ENCODE assay signal across 8 cellular contexts in genomic region chr17:77385750-77386501, GRCh38.
DNase-seq lines count a peak whose midpoint lies in the region; ATAC-seq, FAIRE-seq and TF ChIP-seq lines count a peak whose summit lies in the region.
"Had no signal": no experiment of that assay in that cellular context is flagged by ENCODE, and none has a peak within 500 bp of the region (broad histone marks: within the 10 kb centered on the region; RNA-seq: fewer than 3 reads in every experiment).

No MANE protein-coding gene starts in this region.

- no peak for TF ChIP-seq CTCF in Loucy (conservative IDR thresholded peaks at IDR 0.05; ENCODE audit: low read length)
- TF ChIP-seq CTCF in brain (conservative IDR thresholded peaks at IDR 0.05), result no peak
- TF ChIP-seq CTCF in HepG2 (CRISPR knock-in tag; IDR thresholded peaks at IDR 0.05), result no peak
- TF ChIP-seq CTCF in stomach (IDR thresholded peaks at IDR 0.05), result no peak
- TF ChIP-seq CTCF in Calu3 (IDR thresholded peaks at IDR 0.05; ENCODE audit: unreplicated experiment), result no peak

- peaks cover 83% of the 10 kb centered on the region for H3K4me1 ChIP-seq in Loucy (ENCODE audit: insufficient read depth, low read length, poor library complexity, severe bottlenecking)
- H3K4me1 ChIP-seq in HepG2 (ENCODE audit: insufficient read depth, low read length), result peaks cover 100% of the 10 kb centered on the region
- H3K4me1 ChIP-seq in stomach, result peaks cover 90 to 98% (median 95%) of the 10 kb centered on the region in 4 donors
- H3K4me1 ChIP-seq in SJCRH30, result peaks cover 75% of the 10 kb centered on the region

- H2AFZ ChIP-seq in Loucy (ENCODE audit: low read length) (no peak overlapping the region), HepG2 (ENCODE audit: low read length) (no peak overlapping the region)

- ATAC-seq in HepG2, result peak; percentile 3

- H3K27ac Mint-ChIP-seq in brain, result peak overlapping the region; percentile 39 to 86 (median 67)
- no peak overlapping the region for H3K27ac Mint-ChIP-seq in Calu3 (ENCODE audit: unreplicated experiment)

- 73% methylated on average over 11 of the region's 16 CpGs for WGBS in HepG2 (ENCODE audit: low lambda C conversion rate)
- 51 to 61% (median 58%) methylated on average over 14 to 16 of the region's 16 CpGs for WGBS in stomach, 5 donors

- intact Hi-C loops in HepG2 (cut with micrococcal nuclease; ENCODE audit: unreplicated experiment), result no loop called here
- intact Hi-C loops in stomach (cut with DNase I; ENCODE audit: low total_unique reads), result no loop called here
- intact Hi-C loops in Calu3 (cut with micrococcal nuclease; ENCODE audit: unreplicated experiment), result no loop called here

- H3K9me3 ChIP-seq in Loucy (ENCODE audit: insufficient read depth, low read depth, low read length) (no peaks in the 10 kb centered on the region), HepG2 (ENCODE audit: low read length) (no peaks in the 10 kb centered on the region), stomach (no peaks in the 10 kb centered on the region), SJCRH30 (replicated peaks) (no peaks in the 10 kb centered on the region)

- peak overlapping the region; percentile 36 for H3K9ac ChIP-seq in Loucy (ENCODE audit: low read depth, low read length, poor library complexity, severe bottlenecking)
- no peak overlapping the region for H3K9ac ChIP-seq in HepG2 (ENCODE audit: insufficient read depth, low read depth, low read length)

- DNase-seq in HepG2 (ENCODE audit: low spot score) (no peak), stomach (no peak), SJCRH30 (no peak), Calu3 (no peak), OCI-M2 (lab: John Stamatoyannopoulos, UW; ENCODE audit: unreplicated experiment) (no peak)
- DNase-seq: NCI-H69 had no signal

- H3K4me3 ChIP-seq in Loucy (ENCODE audit: low read length, poor library complexity, severe bottlenecking), result no peak overlapping the region
- no peak overlapping the region for H3K4me3 ChIP-seq in HepG2 (replicated peaks in 1 of 3; ENCODE audit: insufficient read depth in 1 of 3, low read depth in 2 of 3, low read length in 3 of 3)
- H3K4me3 ChIP-seq in stomach, result no peak overlapping the region
- no peak overlapping the region for H3K4me3 ChIP-seq in SJCRH30

- no peaks in the 10 kb centered on the region for H3K9me3 Mint-ChIP-seq in brain
- no peaks in the 10 kb centered on the region for H3K9me3 Mint-ChIP-seq in Calu3 (ENCODE audit: low read depth, unreplicated experiment)

- H3K27me3 Mint-ChIP-seq in brain (peaks cover 4% of the 10 kb centered on the region), Calu3 (ENCODE audit: unreplicated experiment) (no peaks in the 10 kb centered on the region)

- no peaks in the 10 kb centered on the region for H3K27me3 ChIP-seq in Loucy (ENCODE audit: insufficient read depth, low read length, poor library complexity, severe bottlenecking)
- H3K27me3 ChIP-seq in HepG2 (ENCODE audit: control insufficient read depth in 1 of 2, insufficient read depth in 2 of 2, low read length in 2 of 2), result no peaks in the 10 kb centered on the region
- H3K27me3 ChIP-seq in stomach, result no peaks in the 10 kb centered on the region
- H3K27me3 ChIP-seq in SJCRH30, result no peaks in the 10 kb centered on the region

- H3F3A ChIP-seq in Loucy (ENCODE audit: low read depth), result no peaks in the 10 kb centered on the region

- H3K4me2 ChIP-seq in Loucy (ENCODE audit: low read depth, low read length, poor library complexity, severe bottlenecking) (peak overlapping the region; percentile 57), HepG2 (ENCODE audit: low read depth, low read length) (0 out of 2 replicates have a peak overlapping the region, but pooled peaks have one; percentile 0)

- H4K20me1 ChIP-seq in Loucy (ENCODE audit: insufficient read depth, low read length, poor library complexity, severe bottlenecking), result peaks cover 50% of the 10 kb centered on the region
- H4K20me1 ChIP-seq in HepG2 (ENCODE audit: insufficient read depth, low read length), result peaks cover 82% of the 10 kb centered on the region

- peak overlapping the region; percentile 16 for H3K27ac ChIP-seq in HepG2 (ENCODE audit: extremely low read length, insufficient read depth, low read length)
- H3K27ac ChIP-seq in stomach, result peak overlapping the region; percentile 10 to 98 (median 93)
- H3K27ac ChIP-seq in SJCRH30, result no peak overlapping the region

- CTCF ChIA-PET in HepG2 (lab: Yijun Ruan, JAX; ENCODE audit: low intra/inter-chr PET ratio, low total read pairs), result no interaction called here
- CTCF ChIA-PET in Calu3 (lab: Charles Lee), result no interaction called here

- no peak; the same call in 1 of the 2 replicates for TF ChIP-seq RAD21 in HepG2 (CRISPR knock-in tag; IDR thresholded peaks at IDR 0.05)

- no peak for FAIRE-seq in HepG2 (lab: Jason Lieb, UNC)

- no TSS peak for BruUV-seq in HepG2 (replicated peaks; lab: Mats Ljungman, UMichigan)
- no TSS peak for BruUV-seq in Calu3 (replicated peaks; lab: Mats Ljungman, UMichigan)

- TF ChIP-seq EP300 in HepG2 (IDR thresholded peaks at IDR 0.05; ENCODE audit: low read depth in 2 of 2, low read length in 2 of 2) (no peak), HepG2 (CRISPR knock-in tag; IDR thresholded peaks at IDR 0.05; ENCODE audit: borderline replicate concordance) (0 out of 2 replicates have a peak, but pooled peaks have one; percentile 10), stomach (IDR thresholded peaks at IDR 0.05) (no peak)

- H3K4me1 Mint-ChIP-seq in brain (peaks cover 91% of the 10 kb centered on the region), Calu3 (ENCODE audit: low read depth, unreplicated experiment) (peaks cover 37% of the 10 kb centered on the region)

- H3K79me2 ChIP-seq in Loucy (ENCODE audit: insufficient read depth, low read length), result peaks cover 94% of the 10 kb centered on the region
- H3K79me2 ChIP-seq in HepG2 (ENCODE audit: insufficient read depth, low read length), result peaks cover 90% of the 10 kb centered on the region

- POLR2A ChIA-PET in HepG2 (lab: Yijun Ruan, JAX), result interaction anchor here (0.6 to 1.0 kb wide), 2 partner anchors 11 to 1641 kb away, joined by 3 to 4 read pairs; no protein-coding TSS in a partner anchor

- H3K36me3 Mint-ChIP-seq in brain, result peaks cover 3% of the 10 kb centered on the region
- H3K36me3 Mint-ChIP-seq in Calu3 (ENCODE audit: insufficient read depth, unreplicated experiment), result peaks cover 49% of the 10 kb centered on the region

- H3K36me3 ChIP-seq in Loucy (ENCODE audit: insufficient read depth, low read length), result peaks cover 4% of the 10 kb centered on the region; the same call in 1 of the 2 replicates
- peaks cover 6 to 7% of the 10 kb centered on the region in 2 experiments; a peak in 4 of 5 replicates for H3K36me3 ChIP-seq in HepG2 (replicated peaks in 1 of 2; ENCODE audit: control insufficient read depth in 1 of 2, insufficient read depth in 2 of 2, low read length in 2 of 2)
- peaks cover 0 to 7% (median 0%) of the 10 kb centered on the region in 4 donors for H3K36me3 ChIP-seq in stomach
- H3K36me3 ChIP-seq in SJCRH30, result peaks cover 6% of the 10 kb centered on the region

- in situ Hi-C loops in HepG2 (cut with HindIII; ENCODE audit: extremely low pct_ligation_motif_present, low pct_unique_long_range_greater_than_20kb), result no loop called here

- H3K4me3 Mint-ChIP-seq in brain, result no peak overlapping the region
- H3K4me3 Mint-ChIP-seq in Calu3 (ENCODE audit: low read depth, unreplicated experiment), result no peak overlapping the region

- H3K9me2 ChIP-seq in Loucy (replicated peaks; ENCODE audit: low read depth, low read length), result no peaks in the 10 kb centered on the region

- TF ChIP-seq POLR2A in HepG2 (IDR thresholded peaks at IDR 0.05; ENCODE audit: insufficient read depth in 1 of 2, low read depth in 2 of 2, low read length in 2 of 2) (no peak), stomach (IDR thresholded peaks at IDR 0.05) (no peak)

TF ChIP-seq in HepG2, 621 proteins besides CTCF, POLR2A, EP300 and RAD21 (continues in another document):
- no peak for TF ChIP-seq CCAR2 (optimal IDR thresholded peaks at IDR 0.05; ENCODE audit: low read depth, low read length)
- no peak for TF ChIP-seq PHF20 (CRISPR knock-in tag; IDR thresholded peaks at IDR 0.05)
- TF ChIP-seq ZFP62 (CRISPR knock-in tag; IDR thresholded peaks at IDR 0.05), result no peak
- no peak for TF ChIP-seq ZBTB14 (CRISPR knock-in tag; IDR thresholded peaks at IDR 0.05)
